ENCODE assay signal across 8 cellular contexts in the genomic region with DNA sequence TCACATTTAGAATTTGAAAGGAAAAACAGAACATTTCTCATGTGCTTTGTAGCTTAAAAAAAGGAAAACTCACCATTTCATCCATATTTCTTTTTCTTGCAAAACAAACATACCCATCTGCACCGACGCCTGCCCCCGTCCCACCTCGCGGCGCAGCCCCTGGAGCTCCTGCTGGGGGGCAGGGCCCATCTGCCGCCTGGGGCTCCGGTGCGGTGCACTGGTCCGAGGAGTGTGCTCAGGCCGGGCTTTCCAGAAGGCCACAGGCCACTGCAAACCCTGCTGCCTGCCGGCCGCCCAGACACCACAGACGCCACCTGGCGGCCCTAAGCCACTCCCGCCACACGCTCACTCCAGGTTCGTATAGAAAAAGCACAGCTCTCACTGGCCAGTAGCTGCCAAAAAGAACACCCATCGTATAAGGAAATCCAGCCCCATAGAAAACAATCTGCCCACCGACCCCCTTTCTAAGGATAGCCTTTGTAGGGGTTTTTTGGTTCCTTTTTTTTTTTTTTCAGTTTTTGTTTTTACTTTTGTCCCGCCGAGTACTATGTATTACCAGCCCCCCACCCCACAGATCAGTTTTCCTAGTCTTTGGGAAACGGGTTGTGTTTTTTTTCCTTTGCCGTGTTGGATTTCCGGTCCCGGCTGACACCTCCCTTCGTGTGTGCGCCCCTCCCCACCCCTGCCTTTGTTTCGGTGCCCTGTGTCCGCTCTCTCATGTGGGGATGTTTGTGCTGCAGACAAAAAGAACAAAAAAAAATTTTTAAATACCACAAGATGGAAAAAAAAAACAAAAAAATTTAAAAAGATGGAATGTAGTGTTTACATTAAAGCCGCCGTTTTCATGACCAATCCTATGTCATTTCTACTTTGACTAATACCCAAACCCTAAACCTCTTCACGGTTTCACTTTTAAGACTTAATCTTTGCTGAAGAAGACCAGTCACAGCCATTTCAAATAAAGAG.
DNase-seq lines count a peak whose midpoint lies in the region; ATAC-seq, FAIRE-seq and TF ChIP-seq lines count a peak whose summit lies in the region.

No MANE protein-coding gene starts in this region.

- no peak overlapping the region for H2BK20ac ChIP-seq in H1 (ENCODE audit: low read length)

- POLR2A ChIA-PET in activated CD8-positive, alpha-beta T cell treated with anti-CD3 and anti-CD28 coated beads, Interleukin-2, amount 10 ng/mL, durations not matched to agents 7 days and 5 days (lab: Charles Lee): interaction anchor here (0.6 to 1.3 kb wide), 4 partner anchors 9 to 373 kb away, joined by 3 to 4 read pairs (median 3); a partner anchor contains a TSS
- POLR2A ChIA-PET in H1 (lab: Charles Lee; ENCODE audit: partially characterized antibody): interaction anchor here (0.5 to 1.5 kb wide), 7 partner anchors 8 to 266 kb away, joined by 3 to 5 read pairs (median 3); no protein-coding TSS in a partner anchor

- H3K79me2 ChIP-seq in H1 (ENCODE audit: control insufficient read depth in 1 of 2, insufficient read depth in 2 of 2, low read length in 2 of 2): no peaks in the 10 kb centered on the region

- TF ChIP-seq RAD21 in H1 (IDR thresholded peaks at IDR 0.05 in 1 of 2, conservative IDR thresholded peaks at IDR 0.05 in 1 of 2; ENCODE audit: low read depth in 2 of 2, low read length in 2 of 2): peak; percentile 77 to 79

- H2BK12ac ChIP-seq in H1 (ENCODE audit: low read depth, low read length): no peak overlapping the region

- H3K36me3 Mint-ChIP-seq in activated CD8-positive, alpha-beta T cell treated with anti-CD3 and anti-CD28 coated beads, Interleukin-2, amount 10 ng/mL, durations not matched to agents 7 days and 5 days (ENCODE audit: low read depth): peaks cover 3% of the 10 kb centered on the region

- H3K4ac ChIP-seq in H1 (replicated peaks; ENCODE audit: insufficient read length, low read depth, low read length): no peak overlapping the region

- H4K5ac ChIP-seq in H1 (ENCODE audit: insufficient read length, low read depth, low read length): peak overlapping the region; percentile 30

- peak; percentile 91 for FAIRE-seq in GM18507 (lab: Jason Lieb, UNC)
- FAIRE-seq in H1 (lab: Jason Lieb, UNC): peak; percentile 65

- no peaks in the 10 kb centered on the region; the same call in 1 of the 2 replicates for H3K79me1 ChIP-seq in H1 (ENCODE audit: low read depth, low read length)

- CTCF ChIA-PET in activated CD8-positive, alpha-beta T cell treated with anti-CD3 and anti-CD28 coated beads, Interleukin-2, amount 10 ng/mL, durations not matched to agents 7 days and 5 days (lab: Charles Lee): interaction anchor here (0.6 to 1.7 kb wide), 19 partner anchors 8 to 412 kb away, joined by 3 to 9 read pairs (median 3); no protein-coding TSS in a partner anchor
- CTCF ChIA-PET in H1 (lab: Charles Lee; ENCODE audit: partially characterized antibody): interaction anchor here (0.7 to 3.4 kb wide), 32 partner anchors 8 to 490 kb away, joined by 3 to 16 read pairs (median 5); no protein-coding TSS in a partner anchor

- no peaks in the 10 kb centered on the region for H3K27me3 Mint-ChIP-seq in activated CD8-positive, alpha-beta T cell treated with anti-CD3 and anti-CD28 coated beads, Interleukin-2, amount 10 ng/mL, durations not matched to agents 7 days and 5 days (ENCODE audit: low read depth)

- H3K9me3 ChIP-seq in H1 (ENCODE audit: insufficient read depth in 2 of 2, low read depth in 1 of 2, low read length in 1 of 2): no peaks in the 10 kb centered on the region

- ATAC-seq in HG02981 (IDR thresholded peaks at IDR 0.05; ENCODE audit: unreplicated experiment): peak; percentile 97
- ATAC-seq in activated CD8-positive, alpha-beta T cell treated with anti-CD3 and anti-CD28 coated beads, Interleukin-2, amount 10 ng/mL, durations not matched to agents 7 days and 5 days: peak; percentile 87

- H3K23me2 ChIP-seq in H1 (ENCODE audit: low read depth, low read length): no peaks in the 10 kb centered on the region

- peak; percentile 86 for DNase-seq in GM18507 (ENCODE audit: extremely low spot score, insufficient read length, low read depth)
- DNase-seq in NCI-H460 (ENCODE audit: extremely low read depth, low read depth): peak; percentile 83
- DNase-seq in activated CD8-positive, alpha-beta T cell treated with anti-CD3 and anti-CD28 coated beads, Interleukin-2, amount 10 ng/mL, durations not matched to agents 7 days and 5 days: peak; percentile 73
- DNase-seq in H1 (ENCODE audit: low read depth in 1 of 2, low spot score in 2 of 2): peak; percentile 75 to 82
- peak; percentile 84 for DNase-seq in medulla oblongata (ENCODE audit: extremely low spot score)
- DNase-seq in stimulated activated CD8-positive, alpha-beta memory T cell treated with anti-CD3 and anti-CD28 coated beads, Interleukin-12 subunit alpha, Interleukin-12 subunit beta, amount 100 ng/mL, for 1 hour (ENCODE audit: low read depth): peak; percentile 31

- peaks cover 0 to 15% (median 9%) of the 10 kb centered on the region in 4 experiments; a peak in 6 of 7 replicates for H3K4me1 ChIP-seq in H1 (replicated peaks in 1 of 4; ENCODE audit: control insufficient read depth in 3 of 4, insufficient read depth in 4 of 4, low read length in 3 of 4)

- TF ChIP-seq CTCF in 22Rv1 (IDR thresholded peaks at IDR 0.05): peak; percentile 97
- TF ChIP-seq CTCF in H1 (IDR thresholded peaks at IDR 0.05; ENCODE audit: control extremely low read depth in 1 of 3, insufficient read depth in 1 of 3, low read depth in 1 of 3, low read length in 3 of 3): peak; percentile 88

- no peak overlapping the region for H3K23ac ChIP-seq in H1 (ENCODE audit: insufficient read length)

- peak overlapping the region; percentile 25 to 48; a peak in 3 of 4 replicates for H3K4me2 ChIP-seq in H1 (ENCODE audit: insufficient read depth in 1 of 2, low read depth in 2 of 2, low read length in 2 of 2)

- peak overlapping the region; percentile 86 for H3K27ac Mint-ChIP-seq in activated CD8-positive, alpha-beta T cell treated with anti-CD3 and anti-CD28 coated beads, Interleukin-2, amount 10 ng/mL, durations not matched to agents 7 days and 5 days

- no peak overlapping the region for H4K8ac ChIP-seq in H1 (ENCODE audit: extremely low read depth, insufficient read depth, low read length)

- no peak for TF ChIP-seq POLR2A in H1 (IDR thresholded peaks at IDR 0.05; ENCODE audit: control extremely low read depth in 1 of 2, low read depth in 2 of 2, low read length in 2 of 2)

- H2BK5ac ChIP-seq in H1 (ENCODE audit: low read depth, low read length): no peak overlapping the region

- H3K18ac ChIP-seq in H1 (ENCODE audit: extremely low read depth, low read length): peak overlapping the region; percentile 1; the same call in 1 of the 2 replicates

- no peak overlapping the region for H2BK120ac ChIP-seq in H1 (replicated peaks; ENCODE audit: low read depth, low read length)

- H3K36me3 ChIP-seq in H1 (ENCODE audit: control insufficient read depth in 2 of 4, insufficient read depth in 4 of 4, low read length in 3 of 4): no peaks in the 10 kb centered on the region

- no peaks in the 10 kb centered on the region; a peak in 1 of 7 replicates for H3K27me3 ChIP-seq in H1 (replicated peaks in 1 of 4; ENCODE audit: control insufficient read depth in 3 of 4, extremely low read depth in 1 of 4, insufficient read depth in 3 of 4, low read length in 3 of 4)

- H4K91ac ChIP-seq in H1 (replicated peaks; ENCODE audit: insufficient read length, low read length): no peak overlapping the region

- H3K14ac ChIP-seq in H1 (ENCODE audit: insufficient read length): no peak overlapping the region

- H3K4me3 Mint-ChIP-seq in activated CD8-positive, alpha-beta T cell treated with anti-CD3 and anti-CD28 coated beads, Interleukin-2, amount 10 ng/mL, durations not matched to agents 7 days and 5 days: peak overlapping the region; percentile 86

- no peak overlapping the region; a peak in 1 of 7 replicates for H3K9ac ChIP-seq in H1 (replicated peaks in 1 of 4; ENCODE audit: extremely low read depth in 1 of 4, low read depth in 3 of 4, low read length in 3 of 4)

- H3K56ac ChIP-seq in H1 (replicated peaks; ENCODE audit: insufficient read length, low read depth, low read length): no peak overlapping the region

- no peak overlapping the region for H2BK15ac ChIP-seq in H1 (ENCODE audit: low read length)

- WGBS in H1 (ENCODE audit: extremely low coverage in 1 of 2, insufficient coverage in 1 of 2, insufficient read length in 1 of 2, insufficient replicate concordance in 2 of 2, low coverage in 1 of 2, low lambda C conversion rate in 2 of 2, missing lambda C conversion rate in 1 of 2), 2 experiments: 13% methylated on average over 29 of the region's 33 CpGs; no CpG with 5 or more reads in 1 of the 2 experiments

- no peak overlapping the region; the same call in 1 of the 2 replicates for H2AFZ ChIP-seq in H1 (ENCODE audit: low read length)

- no peaks in the 10 kb centered on the region for H4K20me1 ChIP-seq in H1 (replicated peaks in 1 of 2; ENCODE audit: control insufficient read depth in 1 of 2, insufficient read depth in 2 of 2, low read length in 2 of 2)

- H3K27ac ChIP-seq in 22Rv1 (no peak overlapping the region), H1 (ENCODE audit: low read depth, low read length) (no peak overlapping the region; the same call in 1 of the 2 replicates)

- peak overlapping the region in 2 of 4 experiments; percentile 19 to 53; a peak in 3 of 8 replicates for H3K4me3 ChIP-seq in H1 (ENCODE audit: extremely low read depth in 1 of 4, insufficient read depth in 2 of 4, low read depth in 3 of 4, low read length in 4 of 4)

- peaks cover 46% of the 10 kb centered on the region for H3K4me1 Mint-ChIP-seq in activated CD8-positive, alpha-beta T cell treated with anti-CD3 and anti-CD28 coated beads, Interleukin-2, amount 10 ng/mL, durations not matched to agents 7 days and 5 days (ENCODE audit: low read depth)

- no peak for TF ChIP-seq EP300 in H1 (IDR thresholded peaks at IDR 0.05; ENCODE audit: borderline replicate concordance in 1 of 2, low read depth in 2 of 2, low read length in 2 of 2)

- H2AK5ac ChIP-seq in H1 (ENCODE audit: low read depth, low read length): no peak overlapping the region

- H3K9me3 Mint-ChIP-seq in activated CD8-positive, alpha-beta T cell treated with anti-CD3 and anti-CD28 coated beads, Interleukin-2, amount 10 ng/mL, durations not matched to agents 7 days and 5 days (ENCODE audit: insufficient read depth): no peaks in the 10 kb centered on the region

TF ChIP-seq in H1, 55 proteins besides CTCF, POLR2A, EP300 and RAD21 (continues in another document):
- TF ChIP-seq, protein P1, sequence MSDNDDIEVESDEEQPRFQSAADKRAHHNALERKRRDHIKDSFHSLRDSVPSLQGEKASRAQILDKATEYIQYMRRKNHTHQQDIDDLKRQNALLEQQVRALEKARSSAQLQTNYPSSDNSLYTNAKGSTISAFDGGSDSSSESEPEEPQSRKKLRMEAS (IDR thresholded peaks at IDR 0.05): peak; percentile 58
- TF ChIP-seq TEAD4 (IDR thresholded peaks at IDR 0.05; ENCODE audit: low read depth, low read length) (0 out of 2 replicates have a peak, but pooled peaks have one; percentile 10), CREB1 (IDR thresholded peaks at IDR 0.05) (peak; percentile 58; the same call in 1 of the 2 replicates), TCF12 (IDR thresholded peaks at IDR 0.05; ENCODE audit: low read depth, low read length) (no peak), ZNF274 (IDR thresholded peaks at IDR 0.05; ENCODE audit: borderline replicate concordance, extremely low read depth, low read length) (no peak), CBX8 (IDR thresholded peaks at IDR 0.05; ENCODE audit: borderline replicate concordance, low read depth, low read length) (no peak)

Comparison
In these comparisons a context has a peak if more than half of its experiments do, and no peak if none do; other contexts are left out.
1. DNase-seq: peak in every context shown above with its lines; median percentile 86 in GM18507; 84 in medulla oblongata; 83 in NCI-H460; 78 in H1; 73 in activated CD8-positive, alpha-beta T cell treated with anti-CD3 and anti-CD28 coated beads, Interleukin-2, amount 10 ng/mL, durations not matched to agents 7 days and 5 days; 31 in stimulated activated CD8-positive, alpha-beta memory T cell treated with anti-CD3 and anti-CD28 coated beads, Interleukin-12 subunit alpha, Interleukin-12 subunit beta, amount 100 ng/mL, for 1 hour.